In genomic region chr6:21590345-21590744, GRCh38 we compare ENCODE assay signal across 1 cellular context.
TF ChIP-seq lines count a peak whose summit lies in the region.

No MANE protein-coding gene starts in this region.

TF ChIP-seq in GM12878, 131 proteins besides CTCF, POLR2A, EP300 and RAD21:
- TF ChIP-seq ZNF24 (IDR thresholded peaks at IDR 0.05) (no peak), BMI1 (IDR thresholded peaks at IDR 0.05; ENCODE audit: borderline replicate concordance) (no peak), JUND (IDR thresholded peaks at IDR 0.05; ENCODE audit: low read depth, low read length) (no peak), PML (IDR thresholded peaks at IDR 0.05; ENCODE audit: low read length) (no peak), POLR2AphosphoS5 (IDR thresholded peaks at IDR 0.05; ENCODE audit: low read length) (no peak), NFYA (IDR thresholded peaks at IDR 0.05; ENCODE audit: borderline replicate concordance, low read depth, low read length) (no peak), PAX5 (IDR thresholded peaks at IDR 0.05; ENCODE audit: borderline replicate concordance, low read depth, low read length) (no peak), KAT2A (conservative IDR thresholded peaks at IDR 0.05; ENCODE audit: control insufficient read depth, low read depth, low read length) (no peak)
